ENCODE assay signal across 8 cellular contexts in genomic region chr9:127122176-127123151, GRCh38. TPM values are rescaled to one million over a fixed set of nuclear protein-coding genes. Genes with fewer than 3 reads are reported as not detected.
DNase-seq lines count a peak whose midpoint lies in the region; ATAC-seq and TF ChIP-seq lines count a peak whose summit lies in the region.

Gene ANGPTL2 (minus strand): TSS chr9:127122635. CDS start chr9:127108731, 13,904 bp downstream.

- ATAC-seq in HG03354 (IDR thresholded peaks at IDR 0.05; ENCODE audit: poor library complexity, severe bottlenecking, unreplicated experiment) = peak; percentile 52
- ATAC-seq in lung (ENCODE audit: insufficient read depth, low FRiP score) = peak; percentile 87
- no peak for ATAC-seq in HG03097 (IDR thresholded peaks at IDR 0.05; ENCODE audit: low FRiP score, unreplicated experiment)

- no peaks in the 10 kb centered on the region for H3K36me3 ChIP-seq in DOHH2 (ENCODE audit: control insufficient read depth, low read length)
- no peaks in the 10 kb centered on the region for H3K36me3 ChIP-seq in SK-N-SH (replicated peaks in 1 of 2; ENCODE audit: control insufficient read depth in 1 of 2, insufficient read depth in 2 of 2, low read length in 1 of 2)
- no peaks in the 10 kb centered on the region for H3K36me3 ChIP-seq in lung (ENCODE audit: control insufficient read depth in 2 of 2, insufficient read depth in 2 of 2, low read length in 2 of 2)
- H3K36me3 ChIP-seq in stomach = no peaks in the 10 kb centered on the region

- H3K9me3 ChIP-seq in DOHH2 (ENCODE audit: control insufficient read depth, insufficient read depth, low read length) = no peaks in the 10 kb centered on the region
- H3K9me3 ChIP-seq in SK-N-SH = no peaks in the 10 kb centered on the region
- H3K9me3 ChIP-seq in lung (ENCODE audit: control insufficient read depth in 2 of 2, insufficient read depth in 1 of 2, low read length in 1 of 2) = no peaks in the 10 kb centered on the region
- no peaks in the 10 kb centered on the region for H3K9me3 ChIP-seq in stomach

- H3K4me3 ChIP-seq in DOHH2 (ENCODE audit: low read length) = no peak within 1 kb of the TSS
- H3K4me3 ChIP-seq in SK-N-SH (ENCODE audit: low read depth in 2 of 2, low read length in 1 of 2) = peak within 1 kb of the TSS; percentile 60 to 68
- H3K4me3 ChIP-seq in epithelial cell of esophagus (ENCODE audit: low read length) = no peak within 1 kb of the TSS
- H3K4me3 ChIP-seq in lung = peak within 1 kb of the TSS; percentile 37
- H3K4me3 ChIP-seq in stomach = peak within 1 kb of the TSS; percentile 45 to 53 (median 50)

- TF ChIP-seq CTCF in DOHH2 (IDR thresholded peaks at IDR 0.05; ENCODE audit: low read depth, low read length, poor library complexity, severe bottlenecking) (no peak), SK-N-SH (IDR thresholded peaks at IDR 0.05) (no peak), epithelial cell of esophagus (IDR thresholded peaks at IDR 0.05; ENCODE audit: insufficient read depth, low read depth, low read length, missing control alignments) (no peak), lung (IDR thresholded peaks at IDR 0.05; ENCODE audit: control extremely low read depth, extremely low read depth) (no peak), stomach (IDR thresholded peaks at IDR 0.05) (no peak)

- peak within 1 kb of the TSS; percentile 72 for H3K9ac ChIP-seq in SK-N-SH

- peaks cover 21% of the 10 kb centered on the region for H3K4me1 ChIP-seq in DOHH2 (ENCODE audit: control insufficient read depth, low read length)
- H3K4me1 ChIP-seq in SK-N-SH (ENCODE audit: control insufficient read depth in 1 of 2, insufficient read depth in 2 of 2, low read depth in 1 of 2, low read length in 1 of 2) = peaks cover 12 to 35% of the 10 kb centered on the region in 2 experiments; a peak in 1 of 4 replicates
- H3K4me1 ChIP-seq in lung (ENCODE audit: control insufficient read depth in 2 of 2, insufficient read depth in 2 of 2, low read length in 2 of 2) = peaks cover 15 to 21% of the 10 kb centered on the region in 2 donors
- H3K4me1 ChIP-seq in stomach = peaks cover 15 to 71% (median 49%) of the 10 kb centered on the region in 4 donors

- H3K27me3 ChIP-seq in DOHH2 (ENCODE audit: control insufficient read depth, low read length) (peaks cover 16% of the 10 kb centered on the region), SK-N-SH (ENCODE audit: insufficient read depth) (no peaks in the 10 kb centered on the region), lung (ENCODE audit: control insufficient read depth, insufficient read depth) (no peaks in the 10 kb centered on the region), stomach (peaks cover 0 to 13% (median 0%) of the 10 kb centered on the region in 3 donors)

- H3F3A ChIP-seq in DOHH2 (ENCODE audit: control insufficient read depth, insufficient read depth) (no peaks in the 10 kb centered on the region), SK-N-SH (replicated peaks; ENCODE audit: insufficient read depth) (no peaks in the 10 kb centered on the region)

- TF ChIP-seq EP300 in SK-N-SH (IDR thresholded peaks at IDR 0.05; ENCODE audit: borderline replicate concordance in 1 of 2, low read depth in 1 of 2, low read length in 1 of 2) (no peak), stomach (IDR thresholded peaks at IDR 0.05) (no peak)

- 12% methylated on average over 16 of the region's 48 CpGs for WGBS in SK-N-SH (ENCODE audit: low lambda C conversion rate)
- 7% methylated on average over 37 to 48 of the region's 48 CpGs for WGBS in lung, 2 donors
- WGBS in stomach, 5 donors = 13 to 21% (median 14%) methylated on average over 10 to 48 of the region's 48 CpGs

- H3K27ac ChIP-seq in DOHH2 (ENCODE audit: low read depth, low read length) (no peak within 1 kb of the TSS), SK-N-SH (ENCODE audit: low read depth in 2 of 2, low read length in 1 of 2) (peak within 1 kb of the TSS; percentile 69 to 75), lung (ENCODE audit: low read depth in 1 of 2, low read length in 1 of 2) (peak within 1 kb of the TSS; percentile 88 to 90), stomach (peak within 1 kb of the TSS; percentile 65 to 92 (median 89))

- H3K9me2 ChIP-seq in DOHH2 (replicated peaks; ENCODE audit: control insufficient read depth, low read length) = no peaks in the 10 kb centered on the region
- H3K9me2 ChIP-seq in SK-N-SH = no peaks in the 10 kb centered on the region

- CTCF ChIA-PET in SK-N-SH (lab: Yijun Ruan, JAX) = interaction anchor here (0.8 to 2.2 kb wide), 12 partner anchors 8 to 182 kb away, joined by 3 to 7 read pairs (median 4); no protein-coding TSS in a partner anchor

- no peak for TF ChIP-seq POLR2A in stomach (IDR thresholded peaks at IDR 0.05)

- intact Hi-C loops in stomach (cut with DNase I; ENCODE audit: low total_unique reads) = no loop called here

- peak within 1 kb of the TSS; percentile 92 for H2AFZ ChIP-seq in SK-N-SH (ENCODE audit: low read depth)

- H3K79me2 ChIP-seq in DOHH2 (ENCODE audit: control insufficient read depth, low read length) (no peaks in the 10 kb centered on the region), SK-N-SH (ENCODE audit: insufficient read depth) (peaks cover 13% of the 10 kb centered on the region; the same call in 1 of the 2 replicates)

- TF ChIP-seq RAD21 in SK-N-SH (IDR thresholded peaks at IDR 0.05; ENCODE audit: low read length) = no peak; the same call in 1 of the 2 replicates

- POLR2A ChIA-PET in SK-N-SH (lab: Yijun Ruan, JAX) = interaction anchor here (1.0 to 1.5 kb wide), 2 partner anchors 16 to 86 kb away, joined by 3 to 10 read pairs; no protein-coding TSS in a partner anchor

- H3K4me2 ChIP-seq in DOHH2 (ENCODE audit: low read length) (peak within 1 kb of the TSS; percentile 46), SK-N-SH (peak within 1 kb of the TSS; percentile 97)

- DNase-seq in SK-N-SH (peak; percentile 94), epithelial cell of esophagus (ENCODE audit: low read depth) (peak; percentile 62), lung (ENCODE audit: low spot score) (peak; percentile 69), stomach (peak; percentile 73), NK-92 (lab: John Stamatoyannopoulos, UW; ENCODE audit: unreplicated experiment) (no peak)

- H4K20me1 ChIP-seq in DOHH2 (ENCODE audit: control insufficient read depth, insufficient read depth, low read depth, low read length) (0 out of 2 replicates have a peak, but pooled peaks cover 5% of the 10 kb centered on the region), SK-N-SH (ENCODE audit: insufficient read depth) (no peaks in the 10 kb centered on the region)

TF ChIP-seq in SK-N-SH, 30 proteins besides CTCF, POLR2A, EP300 and RAD21:
- TF ChIP-seq NFIC (IDR thresholded peaks at IDR 0.05; ENCODE audit: borderline replicate concordance) (peak; percentile 60; the same call in 1 of the 2 replicates), TAF1 (IDR thresholded peaks at IDR 0.05; ENCODE audit: borderline replicate concordance, low read depth, low read length) (peak; percentile 53; the same call in 1 of the 2 replicates), FOXJ3 (CRISPR knock-in tag; IDR thresholded peaks at IDR 0.05) (no peak), TEAD4 (IDR thresholded peaks at IDR 0.05; ENCODE audit: borderline replicate concordance, insufficient read depth) (no peak), GATA2 (CRISPR knock-in tag; IDR thresholded peaks at IDR 0.05) (peak; percentile 19; the same call in 1 of the 2 replicates), RCOR1 (IDR thresholded peaks at IDR 0.05; ENCODE audit: low read length) (no peak), PBX3 (IDR thresholded peaks at IDR 0.05) (peak; percentile 18), SMC3 (IDR thresholded peaks at IDR 0.05; ENCODE audit: low read depth, low read length) (0 out of 2 replicates have a peak, but pooled peaks have one; percentile 2), IRF3 (IDR thresholded peaks at IDR 0.05; ENCODE audit: low read depth, low read length) (no peak), POLR2AphosphoS5 (IDR thresholded peaks at IDR 0.05; ENCODE audit: low read depth, low read length) (peak; percentile 64; the same call in 1 of the 2 replicates), MXI1 (IDR thresholded peaks at IDR 0.05; ENCODE audit: low read depth, low read length) (peak; percentile 68), EZH2phosphoT487 (IDR thresholded peaks at IDR 0.05; ENCODE audit: borderline replicate concordance, low read depth) (no peak), MAX (IDR thresholded peaks at IDR 0.05; ENCODE audit: low read depth) (peak; percentile 93), FOSL2 (IDR thresholded peaks at IDR 0.05; ENCODE audit: borderline replicate concordance, low read depth) (no peak), YY1 (IDR thresholded peaks at IDR 0.05; ENCODE audit: low read depth) (no peak)
TF ChIP-seq in SK-N-SH: peak in this region for 8.

RNA-seq across cellular contexts. Expression of gene ANGPTL2, which starts in this region (rescaled TPM):
- 11.0 and 12.3 TPM in 2 replicates for polyA plus RNA-seq in SK-N-SH (2012; rRNA removed)
- 8.0 and 9.4 TPM in 2 replicates for polyA plus RNA-seq in SK-N-SH (2012; cell fraction: cytosol; rRNA removed)
- polyA plus RNA-seq in SK-N-SH (2012; cell fraction: nucleus; rRNA removed) = 7.5 and 10.3 TPM in 2 replicates
- 10 to 100 TPM in 1 of 2 donors, 1 to 10 TPM in 1; 9.5 to 18.8 TPM for total RNA-seq in lung
- polyA plus RNA-seq in lung = 10 to 100 TPM in 1 of 2 donors, 1 to 10 TPM in 1; 7.5 to 12.6 TPM
- 10 to 100 TPM in 4 of 5 donors, 1 to 10 TPM in 1; 7.8 to 26.3 (median 14.0) TPM for total RNA-seq in stomach
- polyA plus RNA-seq in stomach = 1 to 10 TPM; 5.7 to 6.1 (median 5.7) TPM

Comparison
In these comparisons a context has a peak if more than half of its experiments do, and no peak if none do; other contexts are left out.
1. H3K4me3 ChIP-seq: peak in SK-N-SH (2 of 2), lung (single experiment) and stomach (4 of 4); none in DOHH2 (single experiment) and epithelial cell of esophagus (single experiment).